In genomic region chr22:30304495-30305244, GRCh38 we compare ENCODE assay signal across 8 cellular contexts. TPM values are rescaled to one million over a fixed set of nuclear protein-coding genes. Genes with fewer than 3 reads are reported as not detected.
A peak's percentile ranks its signal among the peaks of the same experiment; 100 is the strongest.
DNase-seq lines count a peak whose midpoint lies in the region; ATAC-seq and TF ChIP-seq lines count a peak whose summit lies in the region.

No MANE protein-coding gene starts in this region.

- DNase-seq in DMS79 treated with DMSO at 0.1 percent for 48 hours (lab: John Stamatoyannopoulos, UW) (peak; percentile 61), NCI-H2029 treated with DMSO at 0.1 percent for 48 hours (lab: John Stamatoyannopoulos, UW) (peak; percentile 23), dermis blood vessel endothelial cell (peak; percentile 41), osteocyte (ENCODE audit: extremely low spot score, unreplicated experiment) (no peak), A172 (ENCODE audit: low spot score) (no peak), amniotic stem cell (lab: John Stamatoyannopoulos, UW) (no peak)
- DNase-seq in activated effector memory CD4-positive, alpha-beta T cell treated with anti-CD3 and anti-CD28 coated beads, Interleukin-2, amount 50 U/mL, for 16 hours: no peak

- no peaks in the 10 kb centered on the region for H3K9me3 Mint-ChIP-seq in osteocyte (ENCODE audit: unreplicated experiment)

- H3K4me3 Mint-ChIP-seq in osteocyte (ENCODE audit: unreplicated experiment): no peak overlapping the region

- ATAC-seq in HG02610 (IDR thresholded peaks at IDR 0.05; ENCODE audit: unreplicated experiment): no peak

- peaks cover 2% of the 10 kb centered on the region for H3K36me3 Mint-ChIP-seq in osteocyte (ENCODE audit: unreplicated experiment)

- peak overlapping the region; percentile 2 for H3K27ac Mint-ChIP-seq in osteocyte (ENCODE audit: unreplicated experiment)

- peaks cover 56% of the 10 kb centered on the region for H3K4me1 Mint-ChIP-seq in osteocyte (ENCODE audit: unreplicated experiment)

- no peaks in the 10 kb centered on the region for H3K27me3 Mint-ChIP-seq in osteocyte (ENCODE audit: unreplicated experiment)

- TF ChIP-seq CTCF in osteocyte (IDR thresholded peaks at IDR 0.05): no peak

RNA-seq across cellular contexts. Expression of gene CASTOR1, which starts 15.4 kb away (rescaled TPM):
- total RNA-seq in dermis blood vessel endothelial cell (8.5 and 14.7 TPM in 2 replicates), osteocyte (11.8 and 12.2 TPM in 2 replicates)
- total RNA-seq in A172 (2014; rRNA removed; shearing (Covaris generic)): 12.8 and 20.8 TPM in 2 replicates

RNA-seq across cellular contexts. Expression of gene TBC1D10A, which starts 22.1 kb away (rescaled TPM):
- total RNA-seq in dermis blood vessel endothelial cell (10.6 and 11.7 TPM in 2 replicates), osteocyte (12.6 and 14.1 TPM in 2 replicates)
- total RNA-seq in A172 (2014; rRNA removed; shearing (Covaris generic)): 12.1 and 17.0 TPM in 2 replicates

RNA-seq across cellular contexts. Expression of gene OSM, which starts 38.0 kb away (rescaled TPM):
- not detected in 2 replicates for total RNA-seq in dermis blood vessel endothelial cell
- total RNA-seq in osteocyte: not detected in 2 replicates
- not detected in 2 replicates for total RNA-seq in A172 (2014; rRNA removed; shearing (Covaris generic))

RNA-seq across cellular contexts. Expression of gene SF3A1, which starts 52.0 kb away (rescaled TPM):
- total RNA-seq in dermis blood vessel endothelial cell (17.5 and 34.9 TPM in 2 replicates), osteocyte (170 and 187 TPM in 2 replicates)
- total RNA-seq in A172 (2014; rRNA removed; shearing (Covaris generic)): 25.1 and 39.8 TPM in 2 replicates

RNA-seq across cellular contexts. Expression of gene CCDC157, which starts 52.1 kb away (rescaled TPM):
- total RNA-seq in dermis blood vessel endothelial cell (1.5 and 2.2 TPM in 2 replicates), osteocyte (2.9 and 3.7 TPM in 2 replicates)
- total RNA-seq in A172 (2014; rRNA removed; shearing (Covaris generic)): 1.1 and 1.2 TPM in 2 replicates

Comparison
In these comparisons a context has a peak if more than half of its experiments do, and no peak if none do; other contexts are left out.
1. DNase-seq: peak in DMS79 treated with DMSO at 0.1 percent for 48 hours (single experiment), NCI-H2029 treated with DMSO at 0.1 percent for 48 hours (single experiment) and dermis blood vessel endothelial cell (single experiment); none in osteocyte (single experiment), A172 (single experiment), activated effector memory CD4-positive, alpha-beta T cell treated with anti-CD3 and anti-CD28 coated beads, Interleukin-2, amount 50 U/mL, for 16 hours (single experiment) and amniotic stem cell (single experiment).